Comparison of ENCODE assay signal across 9 cellular contexts in genomic region chr1:165257969-165258459, GRCh38.
DNase-seq lines count a peak whose midpoint lies in the region; ATAC-seq and TF ChIP-seq lines count a peak whose summit lies in the region.
"Had no signal": no experiment of that assay in that cellular context is flagged by ENCODE, and none has a peak within 500 bp of the region (broad histone marks: within the 10 kb centered on the region; RNA-seq: fewer than 3 reads in every experiment).

No MANE protein-coding gene starts in this region.

- intact Hi-C loops in PC-9 (cut with micrococcal nuclease; ENCODE audit: unreplicated experiment): loop anchor here (2.0 kb wide), 1 partner anchor 113 kb away; no protein-coding TSS in a partner anchor

- peak; percentile 96 for DNase-seq in DMS153 treated with DMSO at 0.1 percent for 48 hours (lab: John Stamatoyannopoulos, UW; ENCODE audit: unreplicated experiment)
- DNase-seq in Kasumi-1 (lab: John Stamatoyannopoulos, UW): peak; percentile 0 to 4
- DNase-seq in PC-9: peak in 1 of 2 experiments; percentile 32
- DNase-seq in islet precursor cell: peak; percentile 86
- peak; percentile 3 for DNase-seq in stimulated activated CD8-positive, alpha-beta memory T cell treated with anti-CD3 and anti-CD28 coated beads, Interleukin-15, amount 100 ng/mL, for 24 hours (ENCODE audit: low read depth)
- DNase-seq: activated B cell treated with CpG ODN at 0.5 μM for 24 hours had no signal

- H3K36me3 Mint-ChIP-seq in brain: no peaks in the 10 kb centered on the region

- no peaks in the 10 kb centered on the region; the same call in 1 of the 2 replicates for H3K27me3 ChIP-seq in PC-9 (ENCODE audit: insufficient read depth, low read depth)

- peaks cover 32% of the 10 kb centered on the region for H3K4me1 Mint-ChIP-seq in brain
- H3K4me1 Mint-ChIP-seq: activated B cell treated with CpG ODN at 0.5 μM for 24 hours had no signal

- CTCF ChIA-PET in PC-9 (lab: Charles Lee): interaction anchor here (0.5 to 1.3 kb wide), 2 partner anchors 97 to 364 kb away, joined by 3 to 9 read pairs; no protein-coding TSS in a partner anchor

- no peaks in the 10 kb centered on the region for H3K79me2 ChIP-seq in PC-9 (ENCODE audit: low read depth)

- H3K4me3 Mint-ChIP-seq in brain: peak overlapping the region in 1 of 5 experiments; percentile 7
- H3K4me3 Mint-ChIP-seq: activated B cell treated with CpG ODN at 0.5 μM for 24 hours had no signal

- no TSS peak for BruUV-seq in PC-9 (replicated peaks; lab: Mats Ljungman, UMichigan)

- no peaks in the 10 kb centered on the region for H3K9me3 ChIP-seq in PC-9 (ENCODE audit: insufficient read depth, low read depth)

- H3K4me2 ChIP-seq in PC-9: no peak overlapping the region

- TF ChIP-seq CTCF in PC-9 (conservative IDR thresholded peaks at IDR 0.05): peak; percentile 82
- TF ChIP-seq CTCF in brain (conservative IDR thresholded peaks at IDR 0.05): peak; percentile 59 to 74

- H3K9me3 Mint-ChIP-seq in brain: peaks cover 0 to 9% (median 4%) of the 10 kb centered on the region in 5 experiments
- H3K9me3 Mint-ChIP-seq: activated B cell treated with CpG ODN at 0.5 μM for 24 hours had no signal

- no peak overlapping the region for H2AFZ ChIP-seq in PC-9

- H3K27ac ChIP-seq in PC-9: no peak overlapping the region

- H3K27me3 Mint-ChIP-seq in brain: peaks cover 25% of the 10 kb centered on the region

- POLR2A ChIA-PET in PC-9 (lab: Charles Lee; ENCODE audit: unreplicated experiment): no interaction called here

- no peaks in the 10 kb centered on the region for H3K4me1 ChIP-seq in PC-9 (replicated peaks; ENCODE audit: insufficient read depth)

- H3F3A ChIP-seq in PC-9 (ENCODE audit: insufficient read depth, low read depth): no peaks in the 10 kb centered on the region

- no peaks in the 10 kb centered on the region for H3K9me2 ChIP-seq in PC-9 (ENCODE audit: insufficient read depth)

- no peaks in the 10 kb centered on the region for H4K20me1 ChIP-seq in PC-9 (ENCODE audit: insufficient read depth)

- H3K36me3 ChIP-seq in PC-9 (ENCODE audit: low read depth): no peaks in the 10 kb centered on the region

- ATAC-seq in GM21367 (IDR thresholded peaks at IDR 0.05; ENCODE audit: unreplicated experiment) (peak; percentile 77), HG03520 (IDR thresholded peaks at IDR 0.05; ENCODE audit: unreplicated experiment) (no peak)

- H3K27ac Mint-ChIP-seq in brain: peak overlapping the region in 3 of 5 experiments; percentile 29 to 57 (median 46)
- H3K27ac Mint-ChIP-seq: activated B cell treated with CpG ODN at 0.5 μM for 24 hours had no signal

- no peak overlapping the region for H3K4me3 ChIP-seq in PC-9
